In the genomic region with DNA sequence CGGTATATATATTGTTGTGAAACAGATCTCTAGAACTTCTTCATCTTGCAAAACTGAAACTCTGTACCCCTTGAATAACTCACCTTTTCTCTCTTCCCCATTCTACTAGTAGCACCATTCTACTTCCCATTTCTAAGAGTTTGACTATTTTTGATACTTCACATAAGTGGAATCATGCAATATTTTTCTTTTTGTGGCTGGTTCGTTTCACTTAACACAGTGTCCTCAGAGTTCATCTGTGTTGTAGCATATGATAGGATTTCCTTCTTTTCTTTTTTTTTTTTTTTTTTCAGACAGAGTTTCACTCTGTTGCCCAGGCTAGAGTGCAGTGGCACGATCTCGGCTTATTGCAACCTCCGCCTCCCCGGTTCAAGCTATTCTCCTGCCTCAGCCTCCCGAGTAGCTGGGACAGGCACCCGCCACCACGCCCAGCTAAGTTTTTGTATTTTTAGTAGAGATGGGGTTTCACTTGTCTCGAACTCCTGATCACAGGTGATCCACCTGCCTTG, we compare ENCODE assay signal across 8 cellular contexts. TPM values are rescaled to one million over a fixed set of nuclear protein-coding genes. Genes with fewer than 3 reads are reported as not detected.
DNase-seq lines count a peak whose midpoint lies in the region; ATAC-seq and TF ChIP-seq lines count a peak whose summit lies in the region.
"Not testable (repeated sequence)": the region's sequence is repeated elsewhere in the genome, so short reads cannot be mapped to it uniquely, and the experiment has no call there.

No MANE protein-coding gene starts in this region.

- H3K27me3 ChIP-seq in RWPE2 (ENCODE audit: insufficient read depth, poor library complexity, severe bottlenecking), result not testable (repeated sequence)

- peak overlapping the region; percentile 36 for H3K27ac ChIP-seq in RWPE2 (ENCODE audit: poor library complexity, severe bottlenecking)

- CTCF ChIA-PET in GM10248 (lab: Yijun Ruan, JAX), result interaction anchor here (1.9 kb wide), 1 partner anchor 9 kb away, joined by 13 read pairs; no protein-coding TSS in a partner anchor

- H3K4me1 ChIP-seq in RWPE2 (ENCODE audit: insufficient read depth, poor library complexity, severe bottlenecking), result peaks cover 11% of the 10 kb centered on the region

- ATAC-seq in GM18870 (IDR thresholded peaks at IDR 0.05; ENCODE audit: unreplicated experiment) (peak; percentile 91), GM21381 (IDR thresholded peaks at IDR 0.05; ENCODE audit: unreplicated experiment) (peak; percentile 93), HG02642 (IDR thresholded peaks at IDR 0.05; ENCODE audit: poor library complexity, unreplicated experiment) (peak; percentile 88), HG03103 (IDR thresholded peaks at IDR 0.05; ENCODE audit: low read depth, unreplicated experiment) (peak; percentile 85)
- not testable (repeated sequence) for ATAC-seq in RWPE2 (ENCODE audit: low read depth)

- not testable (repeated sequence) for H3K36me3 ChIP-seq in RWPE2 (ENCODE audit: low read depth)

- DNase-seq in GM10248 (ENCODE audit: extremely low spot score), result peak; percentile 44
- not testable (repeated sequence) for DNase-seq in RWPE2 (ENCODE audit: low spot score); mesothelial cell of epicardium (ENCODE audit: low spot score in 2 of 2, unreplicated experiment in 2 of 2)

- TF ChIP-seq CTCF in GM10248 (IDR thresholded peaks at IDR 0.05; ENCODE audit: control extremely low read depth, extremely low read depth, low read depth, missing control alignments); RWPE2 (IDR thresholded peaks at IDR 0.05; ENCODE audit: poor library complexity, severe bottlenecking); mesothelial cell of epicardium (IDR thresholded peaks at IDR 0.05; ENCODE audit: unreplicated experiment): not testable (repeated sequence)

- H3K9me3 ChIP-seq in RWPE2 (ENCODE audit: severe bottlenecking), result not testable (repeated sequence)

- POLR2A ChIA-PET in GM10248 (lab: Yijun Ruan, JAX), result not testable (repeated sequence)

- not testable (repeated sequence) for H3K27me3 Mint-ChIP-seq in IgD-negative memory B cell; mesothelial cell of epicardium (ENCODE audit: low read depth)

- H3K4me3 Mint-ChIP-seq in IgD-negative memory B cell, result peak overlapping the region; percentile 15 to 71 (median 54)
- not testable (repeated sequence) for H3K4me3 Mint-ChIP-seq in mesothelial cell of epicardium

- H3K4me1 Mint-ChIP-seq in IgD-negative memory B cell (peaks cover 9 to 13% (median 13%) of the 10 kb centered on the region in 3 donors), mesothelial cell of epicardium (peaks cover 34% of the 10 kb centered on the region)

- H3K9me3 Mint-ChIP-seq in IgD-negative memory B cell, result not testable (repeated sequence)
- H3K9me3 Mint-ChIP-seq in mesothelial cell of epicardium, result peaks cover 27% of the 10 kb centered on the region

- H3K36me3 Mint-ChIP-seq in IgD-negative memory B cell (peaks cover 11% of the 10 kb centered on the region), mesothelial cell of epicardium (peaks cover 32% of the 10 kb centered on the region)

- H3K27ac Mint-ChIP-seq in IgD-negative memory B cell, result peak overlapping the region in 2 of 3 donors; percentile 3 to 5
- peak overlapping the region; percentile 45 for H3K27ac Mint-ChIP-seq in mesothelial cell of epicardium

- not testable (repeated sequence) for H3K4me3 ChIP-seq in RWPE2 (ENCODE audit: severe bottlenecking)

RNA-seq across cellular contexts. Expression of a gene that starts 46.1 kb away (rescaled TPM):
- 0.84 TPM for polyA plus RNA-seq in IgD-negative memory B cell
- 5.0 to 7.8 TPM (median 5.9 TPM) in 3 replicates for total RNA-seq in mesothelial cell of epicardium
